In the genomic region with DNA sequence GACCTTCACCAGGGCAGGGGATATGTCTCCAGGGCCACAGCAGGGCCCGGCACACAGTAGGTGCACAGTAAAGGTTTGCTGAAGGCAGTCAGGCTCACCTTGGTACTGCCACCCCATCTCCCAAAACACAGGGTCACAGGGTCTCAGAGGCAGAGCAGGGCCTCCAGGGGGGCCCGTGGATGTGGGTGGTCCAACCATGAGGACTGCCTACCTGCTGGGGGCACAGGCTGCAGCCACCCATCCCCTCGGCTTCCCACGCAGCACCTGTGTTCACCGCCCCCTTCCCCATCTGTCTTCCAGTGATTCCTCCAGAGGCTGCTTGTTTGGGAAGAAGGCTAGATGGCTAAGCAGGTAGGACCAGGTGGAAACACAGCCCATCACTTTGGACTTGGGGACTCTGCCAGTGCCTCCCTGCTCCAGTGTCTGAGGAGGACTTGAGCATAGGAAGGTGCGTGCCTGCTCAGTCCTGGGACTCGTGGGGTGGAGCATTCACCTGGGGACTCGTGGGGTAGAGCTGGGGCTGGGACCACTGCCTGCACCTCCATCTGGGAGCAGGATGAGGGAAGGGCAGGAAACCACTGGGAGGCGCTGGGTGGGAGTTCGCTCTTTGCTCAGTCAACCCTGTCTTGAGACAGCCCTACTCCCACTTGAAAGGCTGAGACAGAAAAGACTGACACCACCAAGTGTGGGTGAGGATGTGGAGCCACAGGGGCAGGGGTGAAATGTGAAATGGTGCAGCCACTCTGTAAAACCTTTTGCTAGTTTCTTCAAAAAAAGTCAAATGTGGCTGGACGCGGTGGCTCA, we compare ENCODE assay signal across 8 cellular contexts. TPM values are rescaled to one million over a fixed set of nuclear protein-coding genes. Genes with fewer than 3 reads are reported as not detected.
DNase-seq lines count a peak whose midpoint lies in the region.

No MANE protein-coding gene starts in this region.

- H3K27ac ChIP-seq in esophagus (ENCODE audit: low read depth in 2 of 2, low read length in 1 of 2) (peak overlapping the region; percentile 23 to 57), rectal smooth muscle tissue (ENCODE audit: low read depth, low read length) (peak overlapping the region; percentile 21)

- no peaks in the 10 kb centered on the region for H3K9me3 ChIP-seq in esophagus (ENCODE audit: control insufficient read depth in 2 of 2, insufficient read depth in 1 of 2, low read depth in 1 of 2, low read length in 1 of 2)

- H3K4me3 ChIP-seq in esophagus (ENCODE audit: low read depth in 1 of 2, low read length in 2 of 2), result no peak overlapping the region
- no peak overlapping the region for H3K4me3 ChIP-seq in rectal smooth muscle tissue (ENCODE audit: low read length)

- H3K36me3 ChIP-seq in esophagus (ENCODE audit: control insufficient read depth in 2 of 2, insufficient read depth in 2 of 2, low read length in 1 of 2), result no peaks in the 10 kb centered on the region
- H3K36me3 ChIP-seq in rectal smooth muscle tissue (ENCODE audit: control insufficient read depth, insufficient read depth, low read length), result no peaks in the 10 kb centered on the region

- H3K9ac ChIP-seq in rectal smooth muscle tissue (ENCODE audit: low read length), result no peak overlapping the region

- 78 to 86% methylated on average over 12 of the region's 12 CpGs for WGBS in esophagus, 2 donors

- peak; percentile 48 for DNase-seq in ELR (ENCODE audit: low read depth)
- DNase-seq in NCI-H2171 treated with DMSO at 0.1 percent for 48 hours (lab: John Stamatoyannopoulos, UW), result peak; percentile 55
- DNase-seq in HK-2 (ENCODE audit: unreplicated experiment), result no peak
- DNase-seq in DMS114 treated with DMSO at 0.1 percent for 48 hours (lab: John Stamatoyannopoulos, UW; ENCODE audit: unreplicated experiment), result no peak
- DNase-seq in LoVo (ENCODE audit: low spot score), result no peak
- no peak for DNase-seq in NCI-H2227 (lab: John Stamatoyannopoulos, UW; ENCODE audit: unreplicated experiment)

- no peaks in the 10 kb centered on the region for H3K27me3 ChIP-seq in esophagus (ENCODE audit: control insufficient read depth in 1 of 2, insufficient read depth in 2 of 2, low read length in 2 of 2)
- no peaks in the 10 kb centered on the region for H3K27me3 ChIP-seq in rectal smooth muscle tissue (ENCODE audit: control insufficient read depth, insufficient read depth, low read length)

- peaks cover 2 to 18% of the 10 kb centered on the region in 2 donors for H3K4me1 ChIP-seq in esophagus (ENCODE audit: control insufficient read depth in 2 of 2, insufficient read depth in 2 of 2, low read length in 1 of 2)
- peaks cover 8% of the 10 kb centered on the region for H3K4me1 ChIP-seq in rectal smooth muscle tissue (ENCODE audit: control insufficient read depth, insufficient read depth, low read length)

RNA-seq across cellular contexts. Expression of a gene that starts 18.8 kb away (rescaled TPM):
- 10 to 100 TPM; 15.8 to 18.7 TPM for polyA plus RNA-seq in esophagus

Comparison
In these comparisons a context has a peak if more than half of its experiments do, and no peak if none do; other contexts are left out.
1. DNase-seq: peak in ELR (single experiment) and NCI-H2171 treated with DMSO at 0.1 percent for 48 hours (single experiment); none in HK-2 (single experiment), DMS114 treated with DMSO at 0.1 percent for 48 hours (single experiment), LoVo (single experiment) and NCI-H2227 (single experiment).